In genomic region chr10:95056744-95057363, GRCh38 we compare ENCODE assay signal across 31 cellular contexts. TPM values are rescaled to one million over a fixed set of nuclear protein-coding genes. Genes with fewer than 3 reads are reported as not detected.
"Had no signal": no experiment of that assay in that cellular context is flagged by ENCODE, and none has a peak within 500 bp of the region (broad histone marks: within the 10 kb centered on the region; RNA-seq: fewer than 3 reads in every experiment).

No MANE protein-coding gene starts in this region.

- H3K9me3 ChIP-seq: colonic mucosa, esophagus squamous epithelium, gastrocnemius medialis, mucosa of descending colon had no signal

- H3K27me3 ChIP-seq: colonic mucosa, esophagus squamous epithelium, gastrocnemius medialis, heart right ventricle, left lung had no signal

- DNase-seq: colonic mucosa; cortex of kidney; effector CD8-positive, alpha-beta T cell; effector memory CD8-positive, alpha-beta T cell; endodermal cell; erythroblast; esophagus squamous epithelium; foreskin fibroblast; foreskin melanocyte; gastrocnemius medialis; glutamatergic neuron; head of caudate nucleus; heart right ventricle; hippocampal formation; kidney glomerular epithelial cell; left colon; left lung; left ventricle myocardium superior; lower lobe of right lung; mesenchymal stem cell; mucosa of descending colon; naive B cell had no signal

- H3K36me3 ChIP-seq: colonic mucosa, esophagus squamous epithelium, gastrocnemius medialis, heart right ventricle, left lung, lower lobe of right lung had no signal

- H3K27ac ChIP-seq: colonic mucosa, epithelial cell of prostate, esophagus squamous epithelium, gastrocnemius medialis, heart right ventricle, left lung, lower lobe of right lung had no signal

- H3K4me1 ChIP-seq: colonic mucosa, esophagus squamous epithelium, gastrocnemius medialis, heart right ventricle, left lung, lower lobe of right lung had no signal

- FAIRE-seq: endometrium, islet of Langerhans, keratinocyte had no signal

- H3K4me3 ChIP-seq: colonic mucosa, esophagus squamous epithelium, gastrocnemius medialis, heart right ventricle, left lung, lower lobe of right lung, mucosa of descending colon had no signal

- ATAC-seq: effector memory CD8-positive, alpha-beta T cell; esophagus mucosa; gastrocnemius medialis; heart right ventricle; left colon; left lung; left ventricle myocardium superior; lower lobe of right lung; mucosa of descending colon had no signal

RNA-seq across cellular contexts. Expression of gene CYP2C8, which starts 12.4 kb away (rescaled TPM):
- total RNA-seq: dermis microvascular lymphatic vessel endothelial cell, glomerular endothelial cell, left ventricle myocardium superior, lower leg skin, myocyte had no signal
